In the genomic region with DNA sequence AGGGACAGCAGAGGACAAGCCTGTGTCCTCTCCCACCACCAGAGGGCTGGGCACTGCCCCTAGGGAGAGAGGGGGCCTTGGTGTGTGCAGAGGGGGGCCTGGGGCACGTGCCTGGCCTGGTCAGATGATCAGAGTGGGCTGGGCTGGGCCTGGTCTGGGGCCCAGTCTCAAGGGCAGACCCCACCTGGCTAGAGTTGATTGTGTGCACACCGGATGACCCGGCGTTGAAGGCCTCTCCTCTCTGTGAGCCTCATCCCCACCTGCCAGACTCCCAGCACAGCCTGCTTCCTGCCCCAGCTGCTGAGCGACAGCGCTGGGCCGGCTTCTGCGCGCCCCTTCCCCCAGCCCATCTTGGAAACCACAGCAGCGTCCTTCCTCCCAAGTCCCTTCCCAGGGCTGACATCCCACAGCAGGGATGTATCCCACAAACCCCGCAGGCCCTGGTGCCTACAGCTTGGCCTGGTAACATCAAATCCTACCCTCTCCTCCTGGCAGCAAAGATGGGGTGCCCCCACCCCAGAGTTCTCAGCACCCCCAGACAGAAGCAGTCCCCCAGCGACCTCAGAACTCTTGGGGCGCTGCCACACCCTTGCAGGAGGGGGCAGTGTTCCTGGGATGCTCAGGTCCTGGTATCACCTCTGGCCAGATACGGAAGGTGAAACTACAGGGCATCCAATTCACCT, we compare ENCODE assay signal across 1 cellular context.
TF ChIP-seq lines count a peak whose summit lies in the region.

No MANE protein-coding gene starts in this region.

TF ChIP-seq in WTC11, 78 proteins besides CTCF, POLR2A, EP300 and RAD21 (continued from another document):
- TF ChIP-seq, protein P1, sequence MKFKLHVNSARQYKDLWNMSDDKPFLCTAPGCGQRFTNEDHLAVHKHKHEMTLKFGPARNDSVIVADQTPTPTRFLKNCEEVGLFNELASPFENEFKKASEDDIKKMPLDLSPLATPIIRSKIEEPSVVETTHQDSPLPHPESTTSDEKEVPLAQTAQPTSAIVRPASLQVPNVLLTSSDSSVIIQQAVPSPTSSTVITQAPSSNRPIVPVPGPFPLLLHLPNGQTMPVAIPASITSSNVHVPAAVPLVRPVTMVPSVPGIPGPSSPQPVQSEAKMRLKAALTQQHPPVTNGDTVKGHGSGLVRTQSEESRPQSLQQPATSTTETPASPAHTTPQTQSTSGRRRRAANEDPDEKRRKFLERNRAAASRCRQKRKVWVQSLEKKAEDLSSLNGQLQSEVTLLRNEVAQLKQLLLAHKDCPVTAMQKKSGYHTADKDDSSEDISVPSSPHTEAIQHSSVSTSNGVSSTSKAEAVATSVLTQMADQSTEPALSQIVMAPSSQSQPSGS (CRISPR knock-in tag; IDR thresholded peaks at IDR 0.05; ENCODE audit: borderline replicate concordance, low read depth), result no peak
- TF ChIP-seq RELA (CRISPR knock-in tag; IDR thresholded peaks at IDR 0.05; ENCODE audit: borderline replicate concordance) (no peak), KAT7 (CRISPR knock-in tag; IDR thresholded peaks at IDR 0.05; ENCODE audit: borderline replicate concordance) (no peak), USF2 (CRISPR knock-in tag; IDR thresholded peaks at IDR 0.05) (no peak), NFE2L1 (CRISPR knock-in tag; IDR thresholded peaks at IDR 0.05) (no peak), NFATC4 (CRISPR knock-in tag; IDR thresholded peaks at IDR 0.05) (no peak), IRF2 (CRISPR knock-in tag; IDR thresholded peaks at IDR 0.05; ENCODE audit: borderline replicate concordance, low read depth) (no peak), AR (CRISPR knock-in tag; IDR thresholded peaks at IDR 0.05) (no peak)
